In genomic region chr17:51461578-51462004, GRCh38 we compare ENCODE assay signal across 8 cellular contexts.
A peak's percentile ranks its signal among the peaks of the same experiment; 100 is the strongest.
DNase-seq lines count a peak whose midpoint lies in the region; ATAC-seq and TF ChIP-seq lines count a peak whose summit lies in the region.

No MANE protein-coding gene starts in this region.

- no peak overlapping the region for H2AFZ ChIP-seq in fibroblast of lung (ENCODE audit: low read length)

- no peaks in the 10 kb centered on the region for H3K79me2 ChIP-seq in fibroblast of lung (ENCODE audit: control insufficient read depth, insufficient read depth, low read length)

- ATAC-seq in Right ventricle myocardium inferior (no peak), HG03103 (IDR thresholded peaks at IDR 0.05; ENCODE audit: low read depth, unreplicated experiment) (peak; percentile 82), GM21381 (IDR thresholded peaks at IDR 0.05; ENCODE audit: unreplicated experiment) (no peak)

- peak; percentile 53 to 62 for TF ChIP-seq CTCF in fibroblast of lung (conservative IDR thresholded peaks at IDR 0.05 in 1 of 2, IDR thresholded peaks at IDR 0.05 in 1 of 2; ENCODE audit: low read depth in 1 of 2, low read length in 2 of 2)

- DNase-seq in Right ventricle myocardium inferior (ENCODE audit: missing footprints) (peak; percentile 74), cardiac septum (ENCODE audit: low spot score) (no peak), NCI-H748 treated with DMSO at 0.1 percent for 48 hours (lab: John Stamatoyannopoulos, UW) (peak; percentile 79), fibroblast of lung (ENCODE audit: low read depth in 2 of 2) (peak; percentile 10 to 15), occipital lobe (lab: John Stamatoyannopoulos, UW) (peak; percentile 9)
- peak; percentile 5 for DNase-seq in activated CD8-positive, alpha-beta memory T cell treated with anti-CD3 and anti-CD28 coated beads, Interleukin-2, amount 50 U/mL, for 1 hour (ENCODE audit: extremely low read depth)

- no peaks in the 10 kb centered on the region for H3K4me1 ChIP-seq in fibroblast of lung (ENCODE audit: control insufficient read depth, extremely low read depth, insufficient read depth, low read length)

- H3K36me3 ChIP-seq in fibroblast of lung (ENCODE audit: control insufficient read depth, insufficient read depth, low read length): no peaks in the 10 kb centered on the region

- intact Hi-C loops in Right ventricle myocardium inferior (cut with DNase I) (no loop called here), cardiac septum (cut with DNase I) (loop anchor here (10.0 kb wide), 1 partner anchor 57 kb away; no protein-coding TSS in a partner anchor)

- no peaks in the 10 kb centered on the region for H3K27me3 ChIP-seq in fibroblast of lung (ENCODE audit: control insufficient read depth, insufficient read depth, low read length)

- H3K9me3 ChIP-seq in fibroblast of lung (ENCODE audit: control insufficient read depth, insufficient read depth, low read depth, low read length): no peaks in the 10 kb centered on the region

- H4K20me1 ChIP-seq in fibroblast of lung (ENCODE audit: control insufficient read depth, extremely low read depth, insufficient read depth, low read length): no peaks in the 10 kb centered on the region

- H3K27ac ChIP-seq in fibroblast of lung (ENCODE audit: insufficient read depth, low read length): no peak overlapping the region

- H3K9ac ChIP-seq in fibroblast of lung (ENCODE audit: insufficient read depth, low read length): no peak overlapping the region

- H3K4me2 ChIP-seq in fibroblast of lung (ENCODE audit: extremely low read depth, insufficient read depth, low read length): no peak overlapping the region

- H3K4me3 ChIP-seq in fibroblast of lung (replicated peaks in 1 of 4; ENCODE audit: control extremely low read depth in 1 of 4, insufficient read depth in 1 of 4, low read depth in 3 of 4, low read length in 4 of 4): no peak overlapping the region
